In genomic region chr6:47308223-47308567, GRCh38 we compare ENCODE assay signal across 8 cellular contexts. TPM values are rescaled to one million over a fixed set of nuclear protein-coding genes. Genes with fewer than 3 reads are reported as not detected.
DNase-seq lines count a peak whose midpoint lies in the region; ATAC-seq, FAIRE-seq and TF ChIP-seq lines count a peak whose summit lies in the region.

No MANE protein-coding gene starts in this region.

- no peak overlapping the region for H2AFZ ChIP-seq in K562 (ENCODE audit: low read depth, low read length)

- H3K9ac ChIP-seq in K562 (ENCODE audit: insufficient read depth in 1 of 2, low read depth in 2 of 2, low read length in 2 of 2), result no peak overlapping the region

- H3K4me3 ChIP-seq in K562, result 0 out of 2 replicates have a peak overlapping the region, but pooled peaks have one; percentile 61
- H3K4me3 ChIP-seq in lower leg skin (ENCODE audit: low read depth, poor library complexity, severe bottlenecking), result peak overlapping the region; percentile 56

- no peak overlapping the region for H3K27ac ChIP-seq in K562 (ENCODE audit: extremely low read depth, low read depth, low read length)

- no peaks in the 10 kb centered on the region for H3K36me3 Mint-ChIP-seq in activated naive CD4-positive, alpha-beta T cell treated with anti-CD3 and anti-CD28 coated beads, Interleukin-2, amount 50 U/mL, for 24 hours
- peaks cover 0 to 9% of the 10 kb centered on the region in 2 donors for H3K36me3 Mint-ChIP-seq in activated naive CD4-positive, alpha-beta T cell treated with anti-CD3 and anti-CD28 coated beads, Interleukin-2, amount 50 U/mL, for 72 hours
- peaks cover 4% of the 10 kb centered on the region for H3K36me3 Mint-ChIP-seq in type B pancreatic cell

- CTCF ChIA-PET in K562 (lab: Yijun Ruan, JAX; ENCODE audit: low intra/inter-chr PET ratio), result interaction anchor here (0.6 to 1.5 kb wide), 2 partner anchors 209 to 211 kb away, joined by 3 to 5 read pairs; no protein-coding TSS in a partner anchor

- TF ChIP-seq EP300 in K562 (IDR thresholded peaks at IDR 0.05; ENCODE audit: low read length), result no peak

- POLR2A ChIA-PET in K562 (lab: Yijun Ruan, JAX), result interaction anchor here (0.6 to 1.7 kb wide), 3 partner anchors 208 to 410 kb away, joined by 3 to 4 read pairs (median 3); no protein-coding TSS in a partner anchor

- H3K27me3 Mint-ChIP-seq in activated naive CD4-positive, alpha-beta T cell treated with anti-CD3 and anti-CD28 coated beads, Interleukin-2, amount 50 U/mL, for 24 hours, result peaks cover 36% of the 10 kb centered on the region
- H3K27me3 Mint-ChIP-seq in type B pancreatic cell, result no peaks in the 10 kb centered on the region

- H3K9me3 Mint-ChIP-seq in activated naive CD4-positive, alpha-beta T cell treated with anti-CD3 and anti-CD28 coated beads, Interleukin-2, amount 50 U/mL, for 24 hours, result no peaks in the 10 kb centered on the region
- no peaks in the 10 kb centered on the region for H3K9me3 Mint-ChIP-seq in activated naive CD4-positive, alpha-beta T cell treated with anti-CD3 and anti-CD28 coated beads, Interleukin-2, amount 50 U/mL, for 72 hours
- no peaks in the 10 kb centered on the region for H3K9me3 Mint-ChIP-seq in type B pancreatic cell

- H4K20me1 ChIP-seq in K562 (replicated peaks; ENCODE audit: control insufficient read depth, insufficient read depth, low read length), result no peaks in the 10 kb centered on the region

- H3K9me1 ChIP-seq in K562 (ENCODE audit: control insufficient read depth, insufficient read depth, low read length), result no peaks in the 10 kb centered on the region

- no peak for ATAC-seq in activated naive CD4-positive, alpha-beta T cell treated with anti-CD3 and anti-CD28 coated beads, Interleukin-2, amount 50 U/mL, for 72 hours
- no peak for ATAC-seq in K562

- H3K27ac Mint-ChIP-seq in activated naive CD4-positive, alpha-beta T cell treated with anti-CD3 and anti-CD28 coated beads, Interleukin-2, amount 50 U/mL, for 24 hours, result no peak overlapping the region
- H3K27ac Mint-ChIP-seq in activated naive CD4-positive, alpha-beta T cell treated with anti-CD3 and anti-CD28 coated beads, Interleukin-2, amount 50 U/mL, for 72 hours, result no peak overlapping the region
- H3K27ac Mint-ChIP-seq in type B pancreatic cell, result peak overlapping the region; percentile 82

- H3K9me3 ChIP-seq in K562 (replicated peaks; ENCODE audit: control insufficient read depth, insufficient read depth, low read depth, low read length), result no peaks in the 10 kb centered on the region

- DNase-seq in activated naive CD4-positive, alpha-beta T cell treated with anti-CD3 and anti-CD28 coated beads, Interleukin-2, amount 50 U/mL, for 72 hours (ENCODE audit: low spot score in 2 of 2), result no peak
- DNase-seq in K562 (ENCODE audit: extremely low read depth in 1 of 4, low spot score in 3 of 4) (no peak), lower leg skin (ENCODE audit: low spot score in 2 of 2) (no peak), type B pancreatic cell (ENCODE audit: extremely low spot score, unreplicated experiment) (no peak), NCI-H1092 treated with DMSO at 0.1 percent for 48 hours (lab: John Stamatoyannopoulos, UW) (no peak), GM12891 (ENCODE audit: insufficient read length, low spot score) (no peak), T1000 (lab: John Stamatoyannopoulos, UW) (no peak)

- peaks cover 11 to 15% of the 10 kb centered on the region in 2 experiments; a peak in 4 of 5 replicates for H3K27me3 ChIP-seq in K562 (ENCODE audit: control insufficient read depth in 2 of 2, insufficient read depth in 2 of 2, low read length in 2 of 2)

- no TSS peak for BruUV-seq in K562 (replicated peaks; lab: Mats Ljungman, UMichigan)

- no peak for TF ChIP-seq CTCF in K562 (IDR thresholded peaks at IDR 0.05 in 2 of 3, conservative IDR thresholded peaks at IDR 0.05 in 1 of 3; ENCODE audit: insufficient read depth in 2 of 3, low read depth in 1 of 3, low read length in 3 of 3)
- no peak for TF ChIP-seq CTCF in lower leg skin (IDR thresholded peaks at IDR 0.05)
- no peak for TF ChIP-seq CTCF in type B pancreatic cell (conservative IDR thresholded peaks at IDR 0.05)

- FAIRE-seq in K562 (lab: Jason Lieb, UNC) (no peak), GM12891 (lab: Jason Lieb, UNC) (no peak)

- intact Hi-C loops in K562 (cut with micrococcal nuclease), result no loop called here
- intact Hi-C loops in lower leg skin (cut with DNase I; ENCODE audit: low total_unique reads), result no loop called here

- WGBS in K562 (ENCODE audit: insufficient coverage, low coverage, missing lambda C conversion rate), result 29% methylated on average over 3 of the region's 3 CpGs
- 46 to 52% methylated on average over 3 of the region's 3 CpGs for WGBS in lower leg skin, 2 donors

- TF ChIP-seq POLR2A in K562 (conservative IDR thresholded peaks at IDR 0.05), result no peak
- TF ChIP-seq POLR2A in lower leg skin (IDR thresholded peaks at IDR 0.05), result no peak
- TF ChIP-seq POLR2A in GM12891 (IDR thresholded peaks at IDR 0.05; ENCODE audit: low read depth, low read length), result no peak

- peak overlapping the region; percentile 80 for H3K4me3 Mint-ChIP-seq in activated naive CD4-positive, alpha-beta T cell treated with anti-CD3 and anti-CD28 coated beads, Interleukin-2, amount 50 U/mL, for 24 hours
- H3K4me3 Mint-ChIP-seq in type B pancreatic cell, result peak overlapping the region; percentile 94

- H3K4me1 ChIP-seq in K562 (replicated peaks in 1 of 2; ENCODE audit: control insufficient read depth in 2 of 2, insufficient read depth in 2 of 2, low read length in 2 of 2), result peaks cover 0 to 15% of the 10 kb centered on the region in 2 experiments; a peak in 3 of 5 replicates

- in situ Hi-C loops in K562 (cut with MboI), result loop anchor here (5.0 kb wide), 1 partner anchor 211 kb away; no protein-coding TSS in a partner anchor

- peaks cover 10% of the 10 kb centered on the region for H3K4me1 Mint-ChIP-seq in activated naive CD4-positive, alpha-beta T cell treated with anti-CD3 and anti-CD28 coated beads, Interleukin-2, amount 50 U/mL, for 24 hours
- H3K4me1 Mint-ChIP-seq in type B pancreatic cell (ENCODE audit: unreplicated experiment), result peaks cover 25% of the 10 kb centered on the region

- H3K4me2 ChIP-seq in K562 (ENCODE audit: insufficient read depth, low read length), result no peak overlapping the region

- no peaks in the 10 kb centered on the region for H3K36me3 ChIP-seq in K562 (ENCODE audit: control insufficient read depth, insufficient read depth, low read length)

- no peak for TF ChIP-seq RAD21 in K562 (CRISPR knock-in tag; conservative IDR thresholded peaks at IDR 0.05 in 1 of 2, IDR thresholded peaks at IDR 0.05 in 1 of 2)

- H3K79me2 ChIP-seq in K562 (ENCODE audit: control insufficient read depth, insufficient read depth, low read length), result no peaks in the 10 kb centered on the region

TF ChIP-seq in K562, 482 proteins besides CTCF, POLR2A, EP300 and RAD21 (continues in another document):
- no peak for TF ChIP-seq KLF6 (CRISPR knock-in tag; IDR thresholded peaks at IDR 0.05; ENCODE audit: borderline replicate concordance)

TF ChIP-seq in GM12891, 5 proteins besides CTCF, POLR2A, EP300 and RAD21:
- TF ChIP-seq SPI1 (IDR thresholded peaks at IDR 0.05; ENCODE audit: low read depth, low read length), result no peak
- no peak for TF ChIP-seq PAX5 (IDR thresholded peaks at IDR 0.05; ENCODE audit: insufficient read depth, low read length, severe bottlenecking)
- TF ChIP-seq POU2F2 (IDR thresholded peaks at IDR 0.05; ENCODE audit: low read depth, low read length), result no peak
- TF ChIP-seq POLR2AphosphoS5 (IDR thresholded peaks at IDR 0.05; ENCODE audit: low read depth, low read length), result no peak
- TF ChIP-seq TAF1 (IDR thresholded peaks at IDR 0.05; ENCODE audit: low read depth, low read length), result no peak

RNA-seq across cellular contexts. Expression of gene TNFRSF21, which starts 1.5 kb away (rescaled TPM):
- 1 to 10 TPM; 1.8 to 2.0 TPM for total RNA-seq in activated naive CD4-positive, alpha-beta T cell treated with anti-CD3 and anti-CD28 coated beads, Interleukin-2, amount 50 U/mL, for 72 hours
- 2.4 and 4.7 TPM in 2 replicates for total RNA-seq in K562 (2011; cell fraction: chromatin; rRNA removed; ENCODE audit: low replicate concordance)
- total RNA-seq in K562 (2011; cell fraction: nucleolus; rRNA removed), result 3.3 and 3.5 TPM in 2 replicates
- total RNA-seq in K562 (2011; cell fraction: nucleoplasm; rRNA removed), result 4.5 and 7.1 TPM in 2 replicates
- total RNA-seq in K562 (2014; rRNA removed) (2.2 and 3.0 TPM in 2 replicates), K562 (2014; rRNA removed; fragmentation: Illumina TruSeq; extraction: Trizol) (2.7 and 3.2 TPM in 2 replicates), K562 (2015; rRNA removed; fragmentation: Illumina TruSeq; extraction: Trizol) (2.9 and 3.0 TPM in 2 replicates), K562 (2021) (5.5 and 5.7 TPM in 2 replicates), lower leg skin (1 to 10 TPM; 1.6 to 5.4 (median 3.1) TPM), type B pancreatic cell (ENCODE audit: low replicate concordance) (74.2 and 96.7 TPM in 2 replicates)
- polyA plus RNA-seq in K562 (2011; rRNA removed) (1.3 and 2.2 TPM in 2 replicates), K562 (2014; fragmentation: Illumina TruSeq; extraction: Trizol) (3.9 and 4.8 TPM in 2 replicates), K562 (2014; fragmentation: Nextera tagmentation; extraction: Ambion mirVana) (under 1 TPM; 0.63 to 0.67 TPM), K562 (2014; rRNA removed) (1.4 and 2.0 TPM in 2 replicates)
- polyA plus RNA-seq in K562 (2011; cell fraction: cytosol; rRNA removed), result 1.5 and 2.8 TPM in 2 replicates
- polyA plus RNA-seq in K562 (2011; cell fraction: nucleus; rRNA removed), result 0.70 and 2.1 TPM in 2 replicates
- polyA plus RNA-seq in K562 (2012), result 2.4 and 3.2 TPM in 2 replicates
- polyA minus RNA-seq in K562 (2011; rRNA and poly(A)+ RNA removed), result 6.3 and 10.1 TPM in 2 replicates
- polyA minus RNA-seq in K562 (2011; cell fraction: cytosol; rRNA and poly(A)+ RNA removed), result 3.0 and 6.8 TPM in 2 replicates
- 2.4 and 3.5 TPM in 2 replicates for polyA minus RNA-seq in K562 (2011; cell fraction: nucleus; rRNA and poly(A)+ RNA removed)
- polyA plus RNA-seq in GM12891 (2012; ENCODE audit: low read depth, missing spikeins), result 0.12 TPM
